Comparison of ENCODE assay signal across 7 cellular contexts in genomic region chrX:20112022-20112421, GRCh38.
"Had no signal": no experiment of that assay in that cellular context is flagged by ENCODE, and none has a peak within 500 bp of the region (broad histone marks: within the 10 kb centered on the region; RNA-seq: fewer than 3 reads in every experiment).

No MANE protein-coding gene starts in this region.

- DNase-seq: H9, HCEC 1CT, HFFc6, IMR-90, KG1 had no signal

- H2AFZ ChIP-seq: GM23338 had no signal

- ATAC-seq: GM23338, K562 had no signal

- H3K4me2 ChIP-seq: GM23338 had no signal

- H3K4me3 ChIP-seq: GM23338, K562 had no signal
